Comparison of ENCODE assay signal across 1 cellular context in the genomic region with DNA sequence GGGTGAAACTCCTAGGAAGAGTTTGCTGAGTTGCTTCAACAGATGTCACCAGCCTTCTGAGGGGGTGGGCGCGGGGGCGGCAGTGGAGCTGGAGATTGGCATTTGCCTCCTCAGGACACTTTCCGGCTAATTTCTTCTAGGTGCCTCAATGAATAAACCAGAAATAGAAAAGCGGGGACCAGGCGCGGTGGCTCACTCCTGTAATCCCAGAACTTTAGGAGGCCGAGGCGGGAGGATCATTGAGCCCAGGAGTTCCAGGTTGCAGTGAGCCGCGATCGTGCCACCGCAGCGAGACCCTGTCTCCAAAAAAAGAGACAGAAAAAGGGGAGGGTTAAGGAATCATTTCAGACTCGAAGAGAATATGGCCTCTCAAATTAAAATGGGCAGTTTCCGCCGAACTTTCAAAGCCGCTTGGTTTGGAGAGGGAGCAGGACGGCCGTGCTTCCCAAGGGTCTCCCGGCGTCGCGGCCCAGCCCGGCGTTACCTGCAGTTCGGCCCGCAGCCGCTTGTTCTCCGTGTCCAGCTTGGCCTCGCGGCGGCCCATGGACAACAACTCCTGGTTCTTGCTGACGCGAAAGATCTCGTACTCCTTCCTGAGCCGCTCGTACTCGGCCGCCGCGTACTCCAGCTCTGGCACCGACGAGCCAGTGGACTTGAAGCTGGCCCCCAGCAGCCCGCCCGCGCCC.
TF ChIP-seq lines count a peak whose summit lies in the region.

No MANE protein-coding gene starts in this region.

TF ChIP-seq in H1, 55 proteins besides CTCF, POLR2A, EP300 and RAD21 (continued from another document):
- TF ChIP-seq, protein P1, sequence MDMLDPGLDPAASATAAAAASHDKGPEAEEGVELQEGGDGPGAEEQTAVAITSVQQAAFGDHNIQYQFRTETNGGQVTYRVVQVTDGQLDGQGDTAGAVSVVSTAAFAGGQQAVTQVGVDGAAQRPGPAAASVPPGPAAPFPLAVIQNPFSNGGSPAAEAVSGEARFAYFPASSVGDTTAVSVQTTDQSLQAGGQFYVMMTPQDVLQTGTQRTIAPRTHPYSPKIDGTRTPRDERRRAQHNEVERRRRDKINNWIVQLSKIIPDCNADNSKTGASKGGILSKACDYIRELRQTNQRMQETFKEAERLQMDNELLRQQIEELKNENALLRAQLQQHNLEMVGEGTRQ (IDR thresholded peaks at IDR 0.05; ENCODE audit: low read length), result no peak
- no peak for TF ChIP-seq CTBP2 (IDR thresholded peaks at IDR 0.05; ENCODE audit: borderline replicate concordance, insufficient read depth, insufficient read length, low read length)
- peak; percentile 93; the same call in 1 of the 2 replicates for TF ChIP-seq RBBP5 (IDR thresholded peaks at IDR 0.05; ENCODE audit: borderline replicate concordance, low read depth, low read length)
- TF ChIP-seq KDM1A (IDR thresholded peaks at IDR 0.05; ENCODE audit: borderline replicate concordance, low read length), result peak; percentile 92
- peak; percentile 33 for TF ChIP-seq TAF1 (IDR thresholded peaks at IDR 0.05; ENCODE audit: low read depth, low read length)
- TF ChIP-seq ASH2L (IDR thresholded peaks at IDR 0.05; ENCODE audit: low read length), result peak; percentile 90
- no peak for TF ChIP-seq GABPA (IDR thresholded peaks at IDR 0.05; ENCODE audit: borderline replicate concordance, insufficient read depth, low read length)
- TF ChIP-seq, protein P2, sequence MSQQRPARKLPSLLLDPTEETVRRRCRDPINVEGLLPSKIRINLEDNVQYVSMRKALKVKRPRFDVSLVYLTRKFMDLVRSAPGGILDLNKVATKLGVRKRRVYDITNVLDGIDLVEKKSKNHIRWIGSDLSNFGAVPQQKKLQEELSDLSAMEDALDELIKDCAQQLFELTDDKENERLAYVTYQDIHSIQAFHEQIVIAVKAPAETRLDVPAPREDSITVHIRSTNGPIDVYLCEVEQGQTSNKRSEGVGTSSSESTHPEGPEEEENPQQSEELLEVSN (IDR thresholded peaks at IDR 0.05), result no peak
- TF ChIP-seq BACH1 (IDR thresholded peaks at IDR 0.05; ENCODE audit: low read length), result no peak
- no peak for TF ChIP-seq NRF1 (IDR thresholded peaks at IDR 0.05; ENCODE audit: low read depth, low read length)
- no peak for TF ChIP-seq FOSL1 (IDR thresholded peaks at IDR 0.05; ENCODE audit: insufficient read depth, low read depth, low read length)
- TF ChIP-seq GTF2F1 (IDR thresholded peaks at IDR 0.05; ENCODE audit: borderline replicate concordance, low read depth, low read length), result no peak
- TF ChIP-seq RFX5 (IDR thresholded peaks at IDR 0.05; ENCODE audit: borderline replicate concordance, low read depth, low read length), result no peak
- no peak for TF ChIP-seq BRCA1 (IDR thresholded peaks at IDR 0.05; ENCODE audit: low read depth, low read length)
- TF ChIP-seq, protein P3, sequence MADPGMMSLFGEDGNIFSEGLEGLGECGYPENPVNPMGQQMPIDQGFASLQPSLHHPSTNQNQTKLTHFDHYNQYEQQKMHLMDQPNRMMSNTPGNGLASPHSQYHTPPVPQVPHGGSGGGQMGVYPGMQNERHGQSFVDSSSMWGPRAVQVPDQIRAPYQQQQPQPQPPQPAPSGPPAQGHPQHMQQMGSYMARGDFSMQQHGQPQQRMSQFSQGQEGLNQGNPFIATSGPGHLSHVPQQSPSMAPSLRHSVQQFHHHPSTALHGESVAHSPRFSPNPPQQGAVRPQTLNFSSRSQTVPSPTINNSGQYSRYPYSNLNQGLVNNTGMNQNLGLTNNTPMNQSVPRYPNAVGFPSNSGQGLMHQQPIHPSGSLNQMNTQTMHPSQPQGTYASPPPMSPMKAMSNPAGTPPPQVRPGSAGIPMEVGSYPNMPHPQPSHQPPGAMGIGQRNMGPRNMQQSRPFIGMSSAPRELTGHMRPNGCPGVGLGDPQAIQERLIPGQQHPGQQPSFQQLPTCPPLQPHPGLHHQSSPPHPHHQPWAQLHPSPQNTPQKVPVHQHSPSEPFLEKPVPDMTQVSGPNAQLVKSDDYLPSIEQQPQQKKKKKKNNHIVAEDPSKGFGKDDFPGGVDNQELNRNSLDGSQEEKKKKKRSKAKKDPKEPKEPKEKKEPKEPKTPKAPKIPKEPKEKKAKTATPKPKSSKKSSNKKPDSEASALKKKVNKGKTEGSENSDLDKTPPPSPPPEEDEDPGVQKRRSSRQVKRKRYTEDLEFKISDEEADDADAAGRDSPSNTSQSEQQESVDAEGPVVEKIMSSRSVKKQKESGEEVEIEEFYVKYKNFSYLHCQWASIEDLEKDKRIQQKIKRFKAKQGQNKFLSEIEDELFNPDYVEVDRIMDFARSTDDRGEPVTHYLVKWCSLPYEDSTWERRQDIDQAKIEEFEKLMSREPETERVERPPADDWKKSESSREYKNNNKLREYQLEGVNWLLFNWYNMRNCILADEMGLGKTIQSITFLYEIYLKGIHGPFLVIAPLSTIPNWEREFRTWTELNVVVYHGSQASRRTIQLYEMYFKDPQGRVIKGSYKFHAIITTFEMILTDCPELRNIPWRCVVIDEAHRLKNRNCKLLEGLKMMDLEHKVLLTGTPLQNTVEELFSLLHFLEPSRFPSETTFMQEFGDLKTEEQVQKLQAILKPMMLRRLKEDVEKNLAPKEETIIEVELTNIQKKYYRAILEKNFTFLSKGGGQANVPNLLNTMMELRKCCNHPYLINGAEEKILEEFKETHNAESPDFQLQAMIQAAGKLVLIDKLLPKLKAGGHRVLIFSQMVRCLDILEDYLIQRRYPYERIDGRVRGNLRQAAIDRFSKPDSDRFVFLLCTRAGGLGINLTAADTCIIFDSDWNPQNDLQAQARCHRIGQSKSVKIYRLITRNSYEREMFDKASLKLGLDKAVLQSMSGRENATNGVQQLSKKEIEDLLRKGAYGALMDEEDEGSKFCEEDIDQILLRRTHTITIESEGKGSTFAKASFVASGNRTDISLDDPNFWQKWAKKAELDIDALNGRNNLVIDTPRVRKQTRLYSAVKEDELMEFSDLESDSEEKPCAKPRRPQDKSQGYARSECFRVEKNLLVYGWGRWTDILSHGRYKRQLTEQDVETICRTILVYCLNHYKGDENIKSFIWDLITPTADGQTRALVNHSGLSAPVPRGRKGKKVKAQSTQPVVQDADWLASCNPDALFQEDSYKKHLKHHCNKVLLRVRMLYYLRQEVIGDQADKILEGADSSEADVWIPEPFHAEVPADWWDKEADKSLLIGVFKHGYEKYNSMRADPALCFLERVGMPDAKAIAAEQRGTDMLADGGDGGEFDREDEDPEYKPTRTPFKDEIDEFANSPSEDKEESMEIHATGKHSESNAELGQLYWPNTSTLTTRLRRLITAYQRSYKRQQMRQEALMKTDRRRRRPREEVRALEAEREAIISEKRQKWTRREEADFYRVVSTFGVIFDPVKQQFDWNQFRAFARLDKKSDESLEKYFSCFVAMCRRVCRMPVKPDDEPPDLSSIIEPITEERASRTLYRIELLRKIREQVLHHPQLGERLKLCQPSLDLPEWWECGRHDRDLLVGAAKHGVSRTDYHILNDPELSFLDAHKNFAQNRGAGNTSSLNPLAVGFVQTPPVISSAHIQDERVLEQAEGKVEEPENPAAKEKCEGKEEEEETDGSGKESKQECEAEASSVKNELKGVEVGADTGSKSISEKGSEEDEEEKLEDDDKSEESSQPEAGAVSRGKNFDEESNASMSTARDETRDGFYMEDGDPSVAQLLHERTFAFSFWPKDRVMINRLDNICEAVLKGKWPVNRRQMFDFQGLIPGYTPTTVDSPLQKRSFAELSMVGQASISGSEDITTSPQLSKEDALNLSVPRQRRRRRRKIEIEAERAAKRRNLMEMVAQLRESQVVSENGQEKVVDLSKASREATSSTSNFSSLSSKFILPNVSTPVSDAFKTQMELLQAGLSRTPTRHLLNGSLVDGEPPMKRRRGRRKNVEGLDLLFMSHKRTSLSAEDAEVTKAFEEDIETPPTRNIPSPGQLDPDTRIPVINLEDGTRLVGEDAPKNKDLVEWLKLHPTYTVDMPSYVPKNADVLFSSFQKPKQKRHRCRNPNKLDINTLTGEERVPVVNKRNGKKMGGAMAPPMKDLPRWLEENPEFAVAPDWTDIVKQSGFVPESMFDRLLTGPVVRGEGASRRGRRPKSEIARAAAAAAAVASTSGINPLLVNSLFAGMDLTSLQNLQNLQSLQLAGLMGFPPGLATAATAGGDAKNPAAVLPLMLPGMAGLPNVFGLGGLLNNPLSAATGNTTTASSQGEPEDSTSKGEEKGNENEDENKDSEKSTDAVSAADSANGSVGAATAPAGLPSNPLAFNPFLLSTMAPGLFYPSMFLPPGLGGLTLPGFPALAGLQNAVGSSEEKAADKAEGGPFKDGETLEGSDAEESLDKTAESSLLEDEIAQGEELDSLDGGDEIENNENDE (IDR thresholded peaks at IDR 0.05; ENCODE audit: insufficient replicate concordance, low read length), result no peak
- TF ChIP-seq, protein P4, sequence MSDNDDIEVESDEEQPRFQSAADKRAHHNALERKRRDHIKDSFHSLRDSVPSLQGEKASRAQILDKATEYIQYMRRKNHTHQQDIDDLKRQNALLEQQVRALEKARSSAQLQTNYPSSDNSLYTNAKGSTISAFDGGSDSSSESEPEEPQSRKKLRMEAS (IDR thresholded peaks at IDR 0.05), result 0 out of 2 replicates have a peak, but pooled peaks have one; percentile 13
- TF ChIP-seq KDM5A (IDR thresholded peaks at IDR 0.05; ENCODE audit: low read length), result no peak
- TF ChIP-seq SIRT6 (IDR thresholded peaks at IDR 0.05; ENCODE audit: low read length), result no peak
- TF ChIP-seq HDAC6 (IDR thresholded peaks at IDR 0.05; ENCODE audit: low read depth, low read length), result no peak
- no peak for TF ChIP-seq CREB1 (IDR thresholded peaks at IDR 0.05)
- peak; percentile 95 for TF ChIP-seq KDM4A (IDR thresholded peaks at IDR 0.05; ENCODE audit: low read depth, low read length, severe bottlenecking)
TF ChIP-seq in H1: peak in this region for 6.
